In genomic region chr22:39308614-39309363, GRCh38 we compare ENCODE assay signal across 9 cellular contexts. TPM values are rescaled to one million over a fixed set of nuclear protein-coding genes. Genes with fewer than 3 reads are reported as not detected.
DNase-seq lines count a peak whose midpoint lies in the region; ATAC-seq and TF ChIP-seq lines count a peak whose summit lies in the region.
"Had no signal": no experiment of that assay in that cellular context is flagged by ENCODE, and none has a peak within 500 bp of the region (broad histone marks: within the 10 kb centered on the region; RNA-seq: fewer than 3 reads in every experiment).

No MANE protein-coding gene starts in this region.

- peaks cover 26% of the 10 kb centered on the region for H3K4me1 Mint-ChIP-seq in T-helper 17 cell
- peaks cover 48% of the 10 kb centered on the region for H3K4me1 Mint-ChIP-seq in stimulated activated naive CD8-positive, alpha-beta T cell treated with anti-CD3 and anti-CD28 coated beads, Interleukin-15, amount 100 ng/mL, for 72 hours

- no peaks in the 10 kb centered on the region for H3K4me1 ChIP-seq in cardiac muscle cell (ENCODE audit: low read depth)
- peaks cover 10 to 70% (median 47%) of the 10 kb centered on the region in 6 donors for H3K4me1 ChIP-seq in spleen

- TF ChIP-seq POLR2A in spleen (IDR thresholded peaks at IDR 0.05) = no peak

- intact Hi-C loops in spleen (cut with DNase I; ENCODE audit: low total_unique reads) = loop anchor here (10.0 kb wide), 1 partner anchor 54 kb away; no protein-coding TSS in a partner anchor

- no peaks in the 10 kb centered on the region for H3K9me3 Mint-ChIP-seq in stimulated activated naive CD8-positive, alpha-beta T cell treated with anti-CD3 and anti-CD28 coated beads, Interleukin-15, amount 100 ng/mL, for 72 hours

- peak; percentile 94 for DNase-seq in HCEC 1CT
- no peak for DNase-seq in T-helper 17 cell
- peak in 1 of 2 donors; percentile 95 for DNase-seq in cardiac muscle cell (ENCODE audit: low read depth in 1 of 2, low spot score in 1 of 2)
- DNase-seq in spleen = peak; percentile 74
- DNase-seq in stimulated activated naive CD8-positive, alpha-beta T cell treated with anti-CD3 and anti-CD28 coated beads, Interleukin-15, amount 100 ng/mL, for 72 hours = no peak
- DNase-seq in stimulated activated CD4-positive, alpha-beta T cell treated with anti-CD3 and anti-CD28 coated beads, Interleukin-1b, Interleukin-23, amount 100 ng/mL, for 48 hours = no peak
- DNase-seq in NCI-H510A treated with DMSO at 0.1 percent for 48 hours (lab: John Stamatoyannopoulos, UW) = no peak
- no peak for DNase-seq in left lobe of liver (ENCODE audit: low spot score)

- TF ChIP-seq CTCF in cardiac muscle cell (IDR thresholded peaks at IDR 0.05; ENCODE audit: low read depth, low read length) (peak; percentile 23), spleen (IDR thresholded peaks at IDR 0.05 in 8 of 11, conservative IDR thresholded peaks at IDR 0.05 in 3 of 11) (no peak)

- H3K27ac Mint-ChIP-seq in T-helper 17 cell = peak overlapping the region; percentile 41
- peak overlapping the region in 1 of 2 donors; percentile 34 for H3K27ac Mint-ChIP-seq in stimulated activated naive CD8-positive, alpha-beta T cell treated with anti-CD3 and anti-CD28 coated beads, Interleukin-15, amount 100 ng/mL, for 72 hours

- ATAC-seq in T-helper 17 cell (no peak), left lobe of liver (no peak)
- ATAC-seq in stimulated activated naive CD8-positive, alpha-beta T cell treated with anti-CD3 and anti-CD28 coated beads, Interleukin-15, amount 100 ng/mL, for 72 hours = no peak

- H3K27ac ChIP-seq in cardiac muscle cell = no peak overlapping the region
- H3K27ac ChIP-seq in spleen = peak overlapping the region in 7 of 8 donors; percentile 55 to 69 (median 60)
- H3K27ac ChIP-seq: VCaP had no signal

- no peaks in the 10 kb centered on the region for H3K27me3 Mint-ChIP-seq in T-helper 17 cell
- H3K27me3 Mint-ChIP-seq in stimulated activated naive CD8-positive, alpha-beta T cell treated with anti-CD3 and anti-CD28 coated beads, Interleukin-15, amount 100 ng/mL, for 72 hours = no peaks in the 10 kb centered on the region

- H3K4me3 ChIP-seq in cardiac muscle cell (no peak overlapping the region), spleen (peak overlapping the region in 2 of 8 donors; percentile 19 to 48)

- H3K36me3 ChIP-seq in cardiac muscle cell = peaks cover 19% of the 10 kb centered on the region
- peaks cover 0 to 45% (median 24%) of the 10 kb centered on the region in 6 donors for H3K36me3 ChIP-seq in spleen

- 36 to 46% (median 41%) methylated on average over 22 to 24 of the region's 24 CpGs for WGBS in spleen, 5 donors

- H3K27me3 ChIP-seq in cardiac muscle cell = no peaks in the 10 kb centered on the region
- no peaks in the 10 kb centered on the region for H3K27me3 ChIP-seq in spleen (replicated peaks in 1 of 7)

- no peak overlapping the region for H3K4me3 Mint-ChIP-seq in T-helper 17 cell
- no peak overlapping the region for H3K4me3 Mint-ChIP-seq in stimulated activated naive CD8-positive, alpha-beta T cell treated with anti-CD3 and anti-CD28 coated beads, Interleukin-15, amount 100 ng/mL, for 72 hours

- H3K36me3 Mint-ChIP-seq in T-helper 17 cell (ENCODE audit: low read depth) = no peaks in the 10 kb centered on the region

- H3K9me3 ChIP-seq in T-helper 17 cell (ENCODE audit: control insufficient read depth, low read length, poor library complexity, severe bottlenecking) (no peaks in the 10 kb centered on the region), cardiac muscle cell (ENCODE audit: low read depth) (no peaks in the 10 kb centered on the region), spleen (no peaks in the 10 kb centered on the region)

RNA-seq across cellular contexts. Expression of gene RPL3, which starts 10.6 kb away (rescaled TPM):
- total RNA-seq in T-helper 17 cell (1,000 to 10,000 TPM; 3,215 to 3,260 TPM), cardiac muscle cell (2,304 and 2,959 TPM in 2 replicates), spleen (1,000 to 10,000 TPM; 1,607 to 2,098 (median 1,685) TPM), left lobe of liver (862 TPM)
- polyA plus RNA-seq in cardiac muscle cell (1,107 and 1,423 TPM in 2 replicates), spleen (1,000 to 10,000 TPM; 4,418 to 6,240 (median 4,821) TPM)

RNA-seq across cellular contexts. Expression of gene SYNGR1, which starts 41.0 kb away (rescaled TPM):
- 1 to 10 TPM in 1 of 2 donors, under 1 TPM in 1; 0.47 to 1.1 TPM for total RNA-seq in T-helper 17 cell
- 40.7 and 61.8 TPM in 2 replicates for total RNA-seq in cardiac muscle cell
- polyA plus RNA-seq in cardiac muscle cell = 81.9 and 112 TPM in 2 replicates
- total RNA-seq in spleen = 10 to 100 TPM in 4 of 7 donors, 1 to 10 TPM in 3; 8.0 to 32.3 (median 16.1) TPM
- polyA plus RNA-seq in spleen = 10 to 100 TPM in 2 of 3 donors, 1 to 10 TPM in 1; 9.5 to 35.1 (median 10.5) TPM
- 2.9 TPM for total RNA-seq in left lobe of liver

Comparison
In these comparisons a context has a peak if more than half of its experiments do, and no peak if none do; other contexts are left out.
1. DNase-seq: peak in HCEC 1CT (single experiment) and spleen (single experiment); none in T-helper 17 cell (0 of 3), stimulated activated naive CD8-positive, alpha-beta T cell treated with anti-CD3 and anti-CD28 coated beads, Interleukin-15, amount 100 ng/mL, for 72 hours (0 of 2), stimulated activated CD4-positive, alpha-beta T cell treated with anti-CD3 and anti-CD28 coated beads, Interleukin-1b, Interleukin-23, amount 100 ng/mL, for 48 hours (single experiment), NCI-H510A treated with DMSO at 0.1 percent for 48 hours (single experiment) and left lobe of liver (single experiment).